1 cellular context compared by ENCODE assay signal in the genomic region with DNA sequence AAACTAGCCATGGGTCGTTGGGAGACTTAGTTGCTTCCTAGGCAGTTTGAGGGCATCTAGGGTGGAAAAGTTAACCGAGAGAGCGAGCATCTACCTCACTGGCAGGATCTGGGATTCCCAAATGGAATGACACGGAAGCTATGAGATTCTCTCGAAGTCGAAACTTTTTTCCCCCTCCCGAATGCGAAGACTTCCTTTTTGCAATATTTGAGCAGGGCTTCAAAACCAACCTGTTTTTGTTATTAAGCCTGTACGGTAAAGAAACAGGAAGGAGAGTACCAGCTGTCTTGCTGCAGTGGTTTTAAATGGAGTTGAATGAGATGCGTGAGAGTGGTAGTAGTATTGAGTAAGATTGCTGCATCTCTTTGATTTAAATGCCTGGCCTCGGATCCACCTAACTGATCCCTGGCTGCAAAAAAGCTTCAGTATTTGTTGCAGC.
TF ChIP-seq lines count a peak whose summit lies in the region.

No MANE protein-coding gene starts in this region.

TF ChIP-seq in HepG2, 621 proteins besides CTCF, POLR2A, EP300 and RAD21 (continued from another document and continues in another):
- TF ChIP-seq, protein P1, sequence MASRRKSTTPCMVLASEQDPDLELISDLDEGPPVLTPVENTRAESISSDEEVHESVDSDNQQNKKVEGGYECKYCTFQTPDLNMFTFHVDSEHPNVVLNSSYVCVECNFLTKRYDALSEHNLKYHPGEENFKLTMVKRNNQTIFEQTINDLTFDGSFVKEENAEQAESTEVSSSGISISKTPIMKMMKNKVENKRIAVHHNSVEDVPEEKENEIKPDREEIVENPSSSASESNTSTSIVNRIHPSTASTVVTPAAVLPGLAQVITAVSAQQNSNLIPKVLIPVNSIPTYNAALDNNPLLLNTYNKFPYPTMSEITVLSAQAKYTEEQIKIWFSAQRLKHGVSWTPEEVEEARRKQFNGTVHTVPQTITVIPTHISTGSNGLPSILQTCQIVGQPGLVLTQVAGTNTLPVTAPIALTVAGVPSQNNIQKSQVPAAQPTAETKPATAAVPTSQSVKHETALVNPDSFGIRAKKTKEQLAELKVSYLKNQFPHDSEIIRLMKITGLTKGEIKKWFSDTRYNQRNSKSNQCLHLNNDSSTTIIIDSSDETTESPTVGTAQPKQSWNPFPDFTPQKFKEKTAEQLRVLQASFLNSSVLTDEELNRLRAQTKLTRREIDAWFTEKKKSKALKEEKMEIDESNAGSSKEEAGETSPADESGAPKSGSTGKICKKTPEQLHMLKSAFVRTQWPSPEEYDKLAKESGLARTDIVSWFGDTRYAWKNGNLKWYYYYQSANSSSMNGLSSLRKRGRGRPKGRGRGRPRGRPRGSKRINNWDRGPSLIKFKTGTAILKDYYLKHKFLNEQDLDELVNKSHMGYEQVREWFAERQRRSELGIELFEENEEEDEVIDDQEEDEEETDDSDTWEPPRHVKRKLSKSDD (CRISPR knock-in tag; IDR thresholded peaks at IDR 0.05; ENCODE audit: low read depth): no peak
- TF ChIP-seq ZNF746 (CRISPR knock-in tag; IDR thresholded peaks at IDR 0.05) (no peak), ZNF839 (CRISPR knock-in tag; IDR thresholded peaks at IDR 0.05; ENCODE audit: borderline replicate concordance) (no peak), EZH2 (conservative IDR thresholded peaks at IDR 0.05; ENCODE audit: low read depth, low read length) (no peak), HDAC6 (IDR thresholded peaks at IDR 0.05; ENCODE audit: low read depth, low read length) (no peak), MEF2D (CRISPR knock-in tag; IDR thresholded peaks at IDR 0.05) (no peak), ZFP1 (CRISPR knock-in tag; IDR thresholded peaks at IDR 0.05) (0 out of 2 replicates have a peak, but pooled peaks have one; percentile 8), BHLHE40 (IDR thresholded peaks at IDR 0.05; ENCODE audit: low read length) (no peak), SRY (CRISPR knock-in tag; IDR thresholded peaks at IDR 0.05) (no peak; the same call in 1 of the 2 replicates), ZNF414 (CRISPR knock-in tag; IDR thresholded peaks at IDR 0.05) (no peak), CC2D1A (CRISPR knock-in tag; IDR thresholded peaks at IDR 0.05) (0 out of 2 replicates have a peak, but pooled peaks have one; percentile 45), DR1 (CRISPR knock-in tag; IDR thresholded peaks at IDR 0.05) (no peak), TFDP1 (CRISPR knock-in tag; IDR thresholded peaks at IDR 0.05; ENCODE audit: borderline replicate concordance) (no peak), NR2F1 (CRISPR knock-in tag; IDR thresholded peaks at IDR 0.05) (no peak), SMARCE1 (IDR thresholded peaks at IDR 0.05; ENCODE audit: borderline replicate concordance) (no peak), HNF1A (IDR thresholded peaks at IDR 0.05; ENCODE audit: low read depth) (no peak), HNF1A (CRISPR knock-in tag; IDR thresholded peaks at IDR 0.05; ENCODE audit: borderline replicate concordance) (no peak), ZNF282 (IDR thresholded peaks at IDR 0.05; ENCODE audit: partially characterized antibody) (no peak), FOXM1 (CRISPR knock-in tag; IDR thresholded peaks at IDR 0.05) (no peak), ZNF354B (CRISPR knock-in tag; IDR thresholded peaks at IDR 0.05) (no peak), NRL (CRISPR knock-in tag; IDR thresholded peaks at IDR 0.05; ENCODE audit: borderline replicate concordance) (no peak), SUZ12 (IDR thresholded peaks at IDR 0.05; ENCODE audit: low read depth, low read length) (no peak), TFDP2 (CRISPR knock-in tag; IDR thresholded peaks at IDR 0.05) (no peak), ZNF782 (CRISPR knock-in tag; IDR thresholded peaks at IDR 0.05; ENCODE audit: borderline replicate concordance) (no peak), ZNF607 (CRISPR knock-in tag; IDR thresholded peaks at IDR 0.05; ENCODE audit: borderline replicate concordance) (0 out of 2 replicates have a peak, but pooled peaks have one; percentile 31), ZNF773 (CRISPR knock-in tag; IDR thresholded peaks at IDR 0.05; ENCODE audit: borderline replicate concordance) (no peak), ZNF276 (CRISPR knock-in tag; IDR thresholded peaks at IDR 0.05; ENCODE audit: low read depth) (no peak), ZFP36L2 (CRISPR knock-in tag; IDR thresholded peaks at IDR 0.05) (no peak), TCF12 (IDR thresholded peaks at IDR 0.05) (no peak), TCF12 (CRISPR knock-in tag; IDR thresholded peaks at IDR 0.05) (no peak), MAFG (CRISPR knock-in tag; IDR thresholded peaks at IDR 0.05) (0 out of 2 replicates have a peak, but pooled peaks have one; percentile 16), ZNF547 (CRISPR knock-in tag; IDR thresholded peaks at IDR 0.05) (peak; percentile 47; the same call in 1 of the 2 replicates), ZNF691 (CRISPR knock-in tag; IDR thresholded peaks at IDR 0.05; ENCODE audit: borderline replicate concordance, low read depth) (no peak), FOXP4 (CRISPR knock-in tag; IDR thresholded peaks at IDR 0.05) (peak; percentile 21; the same call in 1 of the 2 replicates), CAMTA2 (CRISPR knock-in tag; IDR thresholded peaks at IDR 0.05; ENCODE audit: borderline replicate concordance) (no peak), ZNF281 (CRISPR knock-in tag; IDR thresholded peaks at IDR 0.05; ENCODE audit: borderline replicate concordance) (no peak)
- TF ChIP-seq, protein P2, sequence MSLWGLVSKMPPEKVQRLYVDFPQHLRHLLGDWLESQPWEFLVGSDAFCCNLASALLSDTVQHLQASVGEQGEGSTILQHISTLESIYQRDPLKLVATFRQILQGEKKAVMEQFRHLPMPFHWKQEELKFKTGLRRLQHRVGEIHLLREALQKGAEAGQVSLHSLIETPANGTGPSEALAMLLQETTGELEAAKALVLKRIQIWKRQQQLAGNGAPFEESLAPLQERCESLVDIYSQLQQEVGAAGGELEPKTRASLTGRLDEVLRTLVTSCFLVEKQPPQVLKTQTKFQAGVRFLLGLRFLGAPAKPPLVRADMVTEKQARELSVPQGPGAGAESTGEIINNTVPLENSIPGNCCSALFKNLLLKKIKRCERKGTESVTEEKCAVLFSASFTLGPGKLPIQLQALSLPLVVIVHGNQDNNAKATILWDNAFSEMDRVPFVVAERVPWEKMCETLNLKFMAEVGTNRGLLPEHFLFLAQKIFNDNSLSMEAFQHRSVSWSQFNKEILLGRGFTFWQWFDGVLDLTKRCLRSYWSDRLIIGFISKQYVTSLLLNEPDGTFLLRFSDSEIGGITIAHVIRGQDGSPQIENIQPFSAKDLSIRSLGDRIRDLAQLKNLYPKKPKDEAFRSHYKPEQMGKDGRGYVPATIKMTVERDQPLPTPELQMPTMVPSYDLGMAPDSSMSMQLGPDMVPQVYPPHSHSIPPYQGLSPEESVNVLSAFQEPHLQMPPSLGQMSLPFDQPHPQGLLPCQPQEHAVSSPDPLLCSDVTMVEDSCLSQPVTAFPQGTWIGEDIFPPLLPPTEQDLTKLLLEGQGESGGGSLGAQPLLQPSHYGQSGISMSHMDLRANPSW (CRISPR knock-in tag; IDR thresholded peaks at IDR 0.05; ENCODE audit: borderline replicate concordance): no peak
